In the genomic region with DNA sequence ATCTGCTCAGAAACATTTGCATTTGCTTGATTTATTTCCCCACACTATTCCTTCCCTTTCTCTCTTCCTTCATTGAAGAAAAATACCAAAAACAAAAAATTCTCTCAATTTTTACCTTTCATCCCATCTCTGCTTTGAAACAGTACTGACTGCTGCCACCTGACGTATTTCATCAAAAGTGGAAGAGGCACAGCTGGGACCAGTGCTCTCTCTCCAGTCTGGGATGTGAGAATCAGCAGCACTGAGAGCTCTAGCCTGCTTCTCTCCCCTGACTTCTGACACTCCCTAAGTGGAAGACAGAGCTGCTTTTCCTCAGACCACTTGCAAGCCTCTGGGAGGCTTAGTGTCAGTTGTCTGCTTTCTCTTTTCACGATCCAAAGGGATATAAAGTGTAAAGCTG, we compare ENCODE assay signal across 15 cellular contexts.
"Had no signal": no experiment of that assay in that cellular context is flagged by ENCODE, and none has a peak within 500 bp of the region (broad histone marks: within the 10 kb centered on the region; RNA-seq: fewer than 3 reads in every experiment).

No MANE protein-coding gene starts in this region.

- DNase-seq: cerebellar nuclear complex; dermis blood vessel endothelial cell; effector CD8-positive, alpha-beta T cell; kidney glomerular epithelial cell; left lung; mesendoderm; naive thymus-derived CD8-positive, alpha-beta T cell; occipital lobe; pancreas; right lobe of liver; stimulated activated CD4-positive, alpha-beta T cell treated with anti-CD3 and anti-CD28 coated beads, Interleukin-2, amount 100 ng/mL, for 24 hours; stimulated activated CD4-positive, alpha-beta T cell treated with anti-CD3 and anti-CD28 coated beads, Interleukin-4, amount 100 ng/mL, for 4 hours; stimulated activated naive CD4-positive, alpha-beta T cell treated with Interleukin-2 at 50 U/mL for 16 hours; thyroid gland; upper lobe of left lung had no signal

- ATAC-seq: left lung; naive thymus-derived CD8-positive, alpha-beta T cell; pancreas; right lobe of liver had no signal

- H3K27me3 Mint-ChIP-seq: naive thymus-derived CD8-positive, alpha-beta T cell had no signal

- H3K4me3 Mint-ChIP-seq: naive thymus-derived CD8-positive, alpha-beta T cell had no signal

- H3K27ac Mint-ChIP-seq: naive thymus-derived CD8-positive, alpha-beta T cell had no signal
